In the genomic region with DNA sequence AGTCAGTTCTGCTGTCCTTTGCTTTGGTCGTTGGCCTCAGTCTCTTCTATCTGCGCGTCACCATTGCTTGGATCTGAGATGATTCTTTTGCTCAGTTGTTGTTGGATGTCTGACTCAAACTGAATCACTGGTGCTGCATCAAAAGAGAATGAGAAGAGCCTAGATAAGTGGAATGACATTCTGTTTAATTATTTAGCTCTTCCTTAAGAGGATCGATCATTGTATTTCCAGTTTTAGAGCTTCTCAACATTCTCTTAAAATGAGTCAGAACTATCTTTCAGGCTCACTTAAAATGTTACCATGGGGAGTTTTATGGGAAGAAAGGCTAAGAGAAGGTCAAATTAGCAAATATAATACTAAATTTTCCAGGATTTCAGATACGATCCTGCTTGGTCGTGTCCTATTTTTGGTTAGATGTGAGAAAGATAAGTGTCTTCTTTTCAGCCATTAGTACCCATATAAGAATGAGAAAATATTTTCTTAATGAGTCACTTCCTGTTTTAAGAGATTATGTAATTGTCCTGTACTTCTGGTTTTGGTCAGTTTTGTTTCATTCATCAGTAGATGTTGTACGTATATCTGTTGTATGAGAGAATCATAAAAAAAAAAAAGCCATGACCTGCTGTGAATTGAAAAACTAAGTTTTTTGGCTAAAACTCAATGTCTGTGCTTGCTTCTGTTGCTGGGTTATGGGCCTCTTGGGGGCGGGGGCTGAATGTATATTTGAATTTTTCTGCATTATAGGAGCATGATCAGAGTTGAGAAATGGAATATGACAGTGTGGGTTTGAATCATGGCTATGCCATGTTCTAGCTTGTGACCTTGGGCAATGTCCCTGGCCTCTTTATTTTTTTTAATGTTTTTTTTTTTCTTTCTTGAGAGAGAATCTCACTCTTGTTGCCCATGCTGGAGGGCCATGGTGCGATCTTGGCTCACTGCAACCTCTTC, we compare ENCODE assay signal across 9 cellular contexts. TPM values are rescaled to one million over a fixed set of nuclear protein-coding genes. Genes with fewer than 3 reads are reported as not detected.
DNase-seq lines count a peak whose midpoint lies in the region; ATAC-seq and TF ChIP-seq lines count a peak whose summit lies in the region.
"Had no signal": no experiment of that assay in that cellular context is flagged by ENCODE, and none has a peak within 500 bp of the region (broad histone marks: within the 10 kb centered on the region; RNA-seq: fewer than 3 reads in every experiment).

No MANE protein-coding gene starts in this region.

- peaks cover 47% of the 10 kb centered on the region for H3K4me1 ChIP-seq in skeletal muscle satellite cell (ENCODE audit: control insufficient read depth, insufficient read depth, low read length)

- H3K4me3 ChIP-seq in fibroblast of mammary gland (ENCODE audit: control insufficient read depth, low read depth, low read length) (no peak overlapping the region), skeletal muscle satellite cell (ENCODE audit: low read length) (peak overlapping the region; percentile 42), lower leg skin (ENCODE audit: low read depth, poor library complexity, severe bottlenecking) (no peak overlapping the region)

- intact Hi-C loops in lower leg skin (cut with DNase I; ENCODE audit: low total_unique reads), result no loop called here

- 52 to 54% methylated on average over 9 of the region's 9 CpGs for WGBS in lower leg skin, 2 donors

- in situ Hi-C loops in ACHN (cut with HindIII; ENCODE audit: low pct_ligation_motif_present, low pct_unique_long_range_greater_than_20kb, low sequenced_read_pairs), result no loop called here

- peak overlapping the region; percentile 85 for H3K9ac ChIP-seq in skeletal muscle satellite cell (ENCODE audit: low read depth, low read length)

- TF ChIP-seq CTCF in fibroblast of mammary gland (conservative IDR thresholded peaks at IDR 0.05; ENCODE audit: control insufficient read depth, insufficient read depth, low read depth, low read length) (no peak), lower leg skin (IDR thresholded peaks at IDR 0.05) (no peak)

- DNase-seq in ACHN (peak; percentile 98), SW 1271 (lab: John Stamatoyannopoulos, UW) (peak; percentile 61 to 91), fibroblast of mammary gland (ENCODE audit: low read depth) (peak; percentile 94), NCI-H510A treated with DMSO at 0.1 percent for 48 hours (lab: John Stamatoyannopoulos, UW) (no peak), lower leg skin (ENCODE audit: low spot score in 2 of 2) (no peak)

- H3K36me3 ChIP-seq in skeletal muscle satellite cell (ENCODE audit: insufficient read depth, low read length), result peaks cover 48% of the 10 kb centered on the region

- H3K9me3 ChIP-seq in skeletal muscle satellite cell (replicated peaks; ENCODE audit: low read length), result no peaks in the 10 kb centered on the region

- peak overlapping the region; percentile 63 for H3K4me2 ChIP-seq in skeletal muscle satellite cell (ENCODE audit: low read length)

- peak; percentile 76 for ATAC-seq in GM18907 (IDR thresholded peaks at IDR 0.05; ENCODE audit: unreplicated experiment)
- ATAC-seq in HG03280 (IDR thresholded peaks at IDR 0.05; ENCODE audit: unreplicated experiment), result peak; percentile 76

- no peak for TF ChIP-seq POLR2A in lower leg skin (IDR thresholded peaks at IDR 0.05)

- no peaks in the 10 kb centered on the region for H3K27me3 ChIP-seq in skeletal muscle satellite cell (ENCODE audit: control insufficient read depth, insufficient read depth, low read length)

RNA-seq across cellular contexts. Expression of a gene that starts 31.5 kb away (rescaled TPM):
- 1.5 and 2.5 TPM in 2 replicates for total RNA-seq in skeletal muscle satellite cell (2012; rRNA removed)
- 1 to 10 TPM; 4.0 to 6.3 (median 4.2) TPM for total RNA-seq in lower leg skin
- total RNA-seq: neural crest cell had no signal

RNA-seq across cellular contexts. Expression of a gene that starts 35.4 kb away (rescaled TPM):
- total RNA-seq in skeletal muscle satellite cell (2012; rRNA removed), result 72.1 and 75.3 TPM in 2 replicates
- 100 to 1,000 TPM; 136 to 163 (median 147) TPM for total RNA-seq in lower leg skin

Comparison
In these comparisons a context has a peak if more than half of its experiments do, and no peak if none do; other contexts are left out.
1. DNase-seq: peak in ACHN (single experiment), SW 1271 (2 of 2) and fibroblast of mammary gland (single experiment); none in NCI-H510A treated with DMSO at 0.1 percent for 48 hours (single experiment) and lower leg skin (0 of 2).